In the genomic region with DNA sequence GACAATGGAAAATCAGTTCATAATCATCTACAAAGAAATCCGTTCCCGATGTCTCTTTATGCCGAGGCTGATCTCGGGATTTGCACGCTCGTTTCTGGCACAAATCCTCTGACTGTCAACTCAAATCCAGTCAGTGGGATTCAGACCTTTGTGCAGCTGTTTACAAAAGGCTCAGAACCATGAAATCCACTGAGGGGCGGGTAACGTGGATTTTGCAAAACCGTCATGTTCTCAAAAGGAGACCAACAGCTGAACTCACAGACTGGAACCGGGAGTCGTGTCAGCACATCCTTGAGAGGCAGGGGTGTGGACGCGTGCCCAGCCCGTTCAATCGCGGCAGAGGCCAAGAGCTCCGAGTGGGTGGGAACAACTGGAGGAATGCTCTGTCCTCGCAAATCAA, we compare ENCODE assay signal across 9 cellular contexts. TPM values are rescaled to one million over a fixed set of nuclear protein-coding genes. Genes with fewer than 3 reads are reported as not detected.
DNase-seq lines count a peak whose midpoint lies in the region; ATAC-seq and TF ChIP-seq lines count a peak whose summit lies in the region.
"Had no signal": no experiment of that assay in that cellular context is flagged by ENCODE, and none has a peak within 500 bp of the region (broad histone marks: within the 10 kb centered on the region; RNA-seq: fewer than 3 reads in every experiment).

No MANE protein-coding gene starts in this region.

- intact Hi-C loops in esophagus squamous epithelium (cut with DNase I), result no loop called here
- intact Hi-C loops in thyroid gland (cut with DNase I), result no loop called here

- H3K36me3 ChIP-seq in esophagus squamous epithelium (peaks cover 4 to 97% (median 8%) of the 10 kb centered on the region in 3 donors), muscle layer of duodenum (ENCODE audit: control insufficient read depth in 1 of 2, insufficient read depth in 2 of 2, low read length in 2 of 2) (peaks cover 9 to 48% of the 10 kb centered on the region in 2 donors), thyroid gland (peaks cover 9% of the 10 kb centered on the region in 2 donors)

- no peak for ATAC-seq in HG02678 (IDR thresholded peaks at IDR 0.05; ENCODE audit: unreplicated experiment)

- H3K27ac ChIP-seq in esophagus squamous epithelium, result peak overlapping the region; percentile 53 to 83 (median 75)
- H3K27ac ChIP-seq in muscle layer of duodenum (ENCODE audit: low read length), result peak overlapping the region; percentile 47
- H3K27ac ChIP-seq in thyroid gland, result peak overlapping the region; percentile 73 to 94 (median 77)

- H3K9me3 ChIP-seq in esophagus squamous epithelium, result no peaks in the 10 kb centered on the region
- H3K9me3 ChIP-seq in muscle layer of duodenum (ENCODE audit: control insufficient read depth in 1 of 2, low read length in 2 of 2), result no peaks in the 10 kb centered on the region
- no peaks in the 10 kb centered on the region for H3K9me3 ChIP-seq in thyroid gland

- no peak overlapping the region for H3K4me3 ChIP-seq in esophagus squamous epithelium
- H3K4me3 ChIP-seq in muscle layer of duodenum (ENCODE audit: low read depth in 1 of 2, low read length in 2 of 2), result no peak overlapping the region
- H3K4me3 ChIP-seq in thyroid gland (replicated peaks in 1 of 3), result no peak overlapping the region

- H3K4me1 ChIP-seq in esophagus squamous epithelium, result peaks cover 0 to 42% (median 30%) of the 10 kb centered on the region in 3 donors
- H3K4me1 ChIP-seq in muscle layer of duodenum (ENCODE audit: control insufficient read depth in 1 of 2, insufficient read depth in 2 of 2, low read length in 2 of 2), result peaks cover 16 to 32% of the 10 kb centered on the region in 2 donors
- peaks cover 36% of the 10 kb centered on the region in 2 donors for H3K4me1 ChIP-seq in thyroid gland

- H3K27me3 ChIP-seq in esophagus squamous epithelium, result no peaks in the 10 kb centered on the region
- H3K27me3 ChIP-seq in muscle layer of duodenum (ENCODE audit: low read depth, low read length), result no peaks in the 10 kb centered on the region
- H3K27me3 ChIP-seq in thyroid gland, result no peaks in the 10 kb centered on the region

- TF ChIP-seq CTCF in esophagus squamous epithelium (IDR thresholded peaks at IDR 0.05) (no peak), thyroid gland (IDR thresholded peaks at IDR 0.05) (no peak)

- TF ChIP-seq POLR2A in esophagus squamous epithelium (IDR thresholded peaks at IDR 0.05) (no peak), thyroid gland (IDR thresholded peaks at IDR 0.05) (no peak)

- 41 to 44% methylated on average over 6 to 13 of the region's 18 CpGs for WGBS in esophagus squamous epithelium, 2 donors
- 18 to 32% methylated on average over 18 of the region's 18 CpGs for WGBS in thyroid gland, 2 donors

- DNase-seq in NCI-H82 treated with DMSO at 0.1 percent for 48 hours (lab: John Stamatoyannopoulos, UW; ENCODE audit: unreplicated experiment) (peak; percentile 52), esophagus squamous epithelium (lab: John Stamatoyannopoulos, UW) (no peak), thyroid gland (peak; percentile 96 to 97), H4 (ENCODE audit: low spot score) (no peak), Kasumi-1 (lab: John Stamatoyannopoulos, UW) (no peak), SHP77 (lab: John Stamatoyannopoulos, UW) (no peak)
- DNase-seq: NCI-H1436 had no signal

RNA-seq across cellular contexts. Expression of a gene that starts 46.4 kb away (rescaled TPM):
- total RNA-seq in esophagus squamous epithelium (10 to 100 TPM; 42.3 to 86.2 (median 50.3) TPM), thyroid gland (10 to 100 TPM; 28.2 to 61.8 (median 47.7) TPM)
- 19.3 and 23.4 TPM in 2 replicates for total RNA-seq in H4 (2014; rRNA removed; shearing (Covaris generic))

RNA-seq across cellular contexts. Expression of a gene that starts 46.5 kb away (rescaled TPM):
- 10 to 100 TPM; 26.8 to 31.7 (median 28.8) TPM for total RNA-seq in esophagus squamous epithelium
- total RNA-seq in thyroid gland, result 10 to 100 TPM; 36.4 to 56.4 (median 43.9) TPM
- 9.4 and 9.6 TPM in 2 replicates for total RNA-seq in H4 (2014; rRNA removed; shearing (Covaris generic))

Comparison
In these comparisons a context has a peak if more than half of its experiments do, and no peak if none do; other contexts are left out.
1. DNase-seq: peak in NCI-H82 treated with DMSO at 0.1 percent for 48 hours (single experiment) and thyroid gland (2 of 2); none in esophagus squamous epithelium (single experiment), H4 (single experiment), Kasumi-1 (0 of 2) and SHP77 (0 of 2).
2. Peak in every context shown above with its lines, with median percentiles within 50 percentile points of each other: H3K27ac ChIP-seq.